ENCODE assay signal across 25 cellular contexts in genomic region chr3:31568649-31569048, GRCh38.
"Had no signal": no experiment of that assay in that cellular context is flagged by ENCODE, and none has a peak within 500 bp of the region (broad histone marks: within the 10 kb centered on the region; RNA-seq: fewer than 3 reads in every experiment).

No MANE protein-coding gene starts in this region.

- H3K9me3 Mint-ChIP-seq: activated B cell treated with CpG ODN at 0.5 μM for 24 hours; activated CD4-positive, alpha-beta memory T cell treated with anti-CD3 and anti-CD28 coated beads, Interleukin-2, amount 10 ng/mL, durations not matched to agents 7 days and 5 days; activated naive CD8-positive, alpha-beta T cell treated with anti-CD3 and anti-CD28 coated beads for 36 hours; T-helper 1 cell treated with Interleukin-12 subunit alpha and Interleukin-12 subunit beta and Interleukin-4 antibody, amounts not matched to agents 30 μg/mL and 1 μg/mL, for 36 hours had no signal

- H3K4me1 ChIP-seq: SJCRH30 had no signal

- H3K27ac ChIP-seq: brain microvascular endothelial cell, SJCRH30, SK-N-MC, VCaP had no signal

- DNase-seq: activated B cell treated with CpG ODN at 0.5 μM for 24 hours; activated CD4-positive, alpha-beta memory T cell treated with anti-CD3 and anti-CD28 coated beads, Interleukin-2, amount 10 ng/mL, durations not matched to agents 7 days and 5 days; activated CD4-positive, alpha-beta T cell treated with anti-CD3 and anti-CD28 coated beads for 4 hours; activated CD4-positive, CD25-positive, alpha-beta regulatory T cell treated with anti-CD3 and anti-CD28 coated beads, Interleukin-2, amount 50 U/mL, for 72 hours; activated CD8-positive, alpha-beta memory T cell treated with anti-CD3 and anti-CD28 coated beads for 24 hours; activated CD8-positive, alpha-beta memory T cell treated with anti-CD3 and anti-CD28 coated beads, Interleukin-2, amount 10 ng/mL, durations not matched to agents 7 days and 5 days; activated CD8-positive, alpha-beta memory T cell treated with anti-CD3 and anti-CD28 coated beads, Interleukin-2, amount 50 U/mL, for 48 hours; activated naive CD4-positive, alpha-beta T cell; activated naive CD4-positive, alpha-beta T cell treated with anti-CD3 and anti-CD28 coated beads, Interleukin-2, amount 50 U/mL, for 16 hours; activated naive CD8-positive, alpha-beta T cell treated with anti-CD3 and anti-CD28 coated beads for 36 hours; activated T-cell treated with anti-CD3 and anti-CD28 coated beads, Interleukin-2, amount 50 U/mL, for 48 hours; amniotic stem cell; brain microvascular endothelial cell; central memory CD4-positive, alpha-beta T cell; KG1; NCI-H146; NCI-H2081; NCI-H345; NCI-H524 treated with DMSO at 0.1 percent for 48 hours; SHP77; SJCRH30 had no signal

- H3K4me3 Mint-ChIP-seq: activated B cell treated with CpG ODN at 0.5 μM for 24 hours; activated CD4-positive, alpha-beta memory T cell treated with anti-CD3 and anti-CD28 coated beads, Interleukin-2, amount 10 ng/mL, durations not matched to agents 7 days and 5 days; activated CD8-positive, alpha-beta memory T cell treated with anti-CD3 and anti-CD28 coated beads, Interleukin-2, amount 10 ng/mL, durations not matched to agents 7 days and 5 days; activated naive CD8-positive, alpha-beta T cell treated with anti-CD3 and anti-CD28 coated beads for 36 hours; T-helper 1 cell treated with Interleukin-12 subunit alpha and Interleukin-12 subunit beta and Interleukin-4 antibody, amounts not matched to agents 30 μg/mL and 1 μg/mL, for 36 hours had no signal

- ATAC-seq: activated CD8-positive, alpha-beta memory T cell treated with anti-CD3 and anti-CD28 coated beads, Interleukin-2, amount 10 ng/mL, durations not matched to agents 7 days and 5 days; Panc1 had no signal

- H3K36me3 ChIP-seq: brain microvascular endothelial cell, SJCRH30 had no signal

- H3K27me3 ChIP-seq: brain microvascular endothelial cell, SJCRH30 had no signal

- H3K9me3 ChIP-seq: SJCRH30 had no signal

- H3K4me3 ChIP-seq: SJCRH30, SK-N-MC had no signal

- H3K27ac Mint-ChIP-seq: activated B cell treated with CpG ODN at 0.5 μM for 24 hours; activated CD4-positive, alpha-beta memory T cell treated with anti-CD3 and anti-CD28 coated beads, Interleukin-2, amount 10 ng/mL, durations not matched to agents 7 days and 5 days; activated CD8-positive, alpha-beta memory T cell treated with anti-CD3 and anti-CD28 coated beads, Interleukin-2, amount 10 ng/mL, durations not matched to agents 7 days and 5 days; activated naive CD8-positive, alpha-beta T cell treated with anti-CD3 and anti-CD28 coated beads for 36 hours; T-helper 1 cell treated with Interleukin-12 subunit alpha and Interleukin-12 subunit beta and Interleukin-4 antibody, amounts not matched to agents 30 μg/mL and 1 μg/mL, for 36 hours had no signal
